Comparison of ENCODE assay signal across 1 cellular context in the genomic region with DNA sequence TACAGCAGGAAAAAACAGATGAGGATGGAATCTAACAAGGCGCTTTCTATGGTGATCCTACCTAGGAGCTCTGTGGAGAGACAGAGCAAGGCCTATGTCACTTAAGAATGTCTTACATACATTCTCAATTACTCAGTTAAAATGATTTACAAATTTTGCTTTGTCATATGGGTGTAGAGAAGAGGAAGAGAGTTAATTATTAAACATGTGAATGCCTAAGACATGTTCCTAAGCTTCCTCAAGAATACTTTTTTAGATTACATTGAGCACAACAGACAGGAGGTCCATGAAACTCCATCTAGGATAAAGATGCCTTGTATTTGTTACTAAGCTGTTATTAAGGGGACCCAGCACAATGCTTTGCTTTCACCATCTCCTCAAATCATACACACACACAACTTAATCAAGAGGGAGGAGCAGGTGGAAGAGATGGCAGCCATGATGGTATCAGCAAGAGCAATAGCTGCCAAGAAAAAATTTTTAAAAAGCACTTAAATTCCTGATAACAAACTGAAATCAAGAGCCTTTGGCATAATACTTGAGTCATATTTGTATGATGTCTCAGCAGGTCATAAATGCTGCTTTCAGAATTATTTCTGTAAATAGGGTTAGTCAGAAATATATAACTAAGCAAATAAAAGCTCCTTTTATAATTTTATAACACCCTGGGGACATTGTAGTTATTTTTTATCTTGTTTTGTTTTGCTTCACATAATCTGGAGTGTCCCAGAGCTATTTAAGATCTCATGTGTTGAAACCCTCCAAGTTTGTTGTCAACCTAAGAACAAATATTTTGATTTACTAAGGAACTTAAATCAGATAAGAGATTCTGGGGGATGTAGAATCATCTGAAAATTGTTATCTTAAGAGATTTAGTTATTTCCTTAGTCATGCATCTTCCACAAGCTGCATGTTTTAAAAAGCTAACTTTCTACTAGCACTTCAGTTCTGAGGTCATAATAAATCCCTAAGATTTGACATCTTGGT.
TF ChIP-seq lines count a peak whose summit lies in the region.

No MANE protein-coding gene starts in this region.

TF ChIP-seq in HEK293, 187 proteins besides CTCF, POLR2A, EP300 and RAD21 (continued from another document and continues in another):
- TF ChIP-seq, protein P1, sequence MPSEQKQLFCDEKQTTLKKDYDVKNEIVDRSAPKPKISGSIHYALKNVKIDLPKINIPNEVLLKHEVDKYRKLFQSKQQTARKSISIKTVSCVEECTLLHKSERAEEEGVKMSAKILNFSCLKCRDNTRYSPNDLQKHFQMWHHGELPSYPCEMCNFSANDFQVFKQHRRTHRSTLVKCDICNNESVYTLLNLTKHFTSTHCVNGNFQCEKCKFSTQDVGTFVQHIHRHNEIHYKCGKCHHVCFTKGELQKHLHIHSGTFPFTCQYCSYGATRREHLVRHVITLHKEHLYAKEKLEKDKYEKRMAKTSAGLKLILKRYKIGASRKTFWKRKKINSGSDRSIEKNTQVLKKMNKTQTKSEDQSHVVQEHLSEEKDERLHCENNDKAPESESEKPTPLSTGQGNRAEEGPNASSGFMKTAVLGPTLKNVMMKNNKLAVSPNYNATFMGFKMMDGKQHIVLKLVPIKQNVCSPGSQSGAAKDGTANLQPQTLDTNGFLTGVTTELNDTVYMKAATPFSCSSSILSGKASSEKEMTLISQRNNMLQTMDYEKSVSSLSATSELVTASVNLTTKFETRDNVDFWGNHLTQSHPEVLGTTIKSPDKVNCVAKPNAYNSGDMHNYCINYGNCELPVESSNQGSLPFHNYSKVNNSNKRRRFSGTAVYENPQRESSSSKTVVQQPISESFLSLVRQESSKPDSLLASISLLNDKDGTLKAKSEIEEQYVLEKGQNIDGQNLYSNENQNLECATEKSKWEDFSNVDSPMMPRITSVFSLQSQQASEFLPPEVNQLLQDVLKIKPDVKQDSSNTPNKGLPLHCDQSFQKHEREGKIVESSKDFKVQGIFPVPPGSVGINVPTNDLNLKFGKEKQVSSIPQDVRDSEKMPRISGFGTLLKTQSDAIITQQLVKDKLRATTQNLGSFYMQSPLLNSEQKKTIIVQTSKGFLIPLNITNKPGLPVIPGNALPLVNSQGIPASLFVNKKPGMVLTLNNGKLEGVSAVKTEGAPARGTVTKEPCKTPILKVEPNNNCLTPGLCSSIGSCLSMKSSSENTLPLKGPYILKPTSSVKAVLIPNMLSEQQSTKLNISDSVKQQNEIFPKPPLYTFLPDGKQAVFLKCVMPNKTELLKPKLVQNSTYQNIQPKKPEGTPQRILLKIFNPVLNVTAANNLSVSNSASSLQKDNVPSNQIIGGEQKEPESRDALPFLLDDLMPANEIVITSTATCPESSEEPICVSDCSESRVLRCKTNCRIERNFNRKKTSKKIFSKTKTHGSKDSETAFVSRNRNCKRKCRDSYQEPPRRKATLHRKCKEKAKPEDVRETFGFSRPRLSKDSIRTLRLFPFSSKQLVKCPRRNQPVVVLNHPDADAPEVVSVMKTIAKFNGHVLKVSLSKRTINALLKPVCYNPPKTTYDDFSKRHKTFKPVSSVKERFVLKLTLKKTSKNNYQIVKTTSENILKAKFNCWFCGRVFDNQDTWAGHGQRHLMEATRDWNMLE (tag by site-specific recombination; conservative IDR thresholded peaks at IDR 0.05; ENCODE audit: low read depth), result no peak
- TF ChIP-seq, protein P2, sequence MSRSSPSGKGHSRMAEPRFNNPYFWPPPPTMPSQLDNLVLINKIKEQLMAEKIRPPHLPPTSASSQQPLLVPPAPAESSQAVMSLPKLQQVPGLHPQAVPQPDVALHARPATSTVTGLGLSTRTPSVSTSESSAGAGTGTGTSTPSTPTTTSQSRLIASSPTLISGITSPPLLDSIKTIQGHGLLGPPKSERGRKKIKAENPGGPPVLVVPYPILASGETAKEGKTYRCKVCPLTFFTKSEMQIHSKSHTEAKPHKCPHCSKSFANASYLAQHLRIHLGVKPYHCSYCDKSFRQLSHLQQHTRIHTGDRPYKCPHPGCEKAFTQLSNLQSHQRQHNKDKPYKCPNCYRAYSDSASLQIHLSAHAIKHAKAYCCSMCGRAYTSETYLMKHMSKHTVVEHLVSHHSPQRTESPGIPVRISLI (tag by site-specific recombination; IDR thresholded peaks at IDR 0.05), result no peak
- TF ChIP-seq, protein P3, sequence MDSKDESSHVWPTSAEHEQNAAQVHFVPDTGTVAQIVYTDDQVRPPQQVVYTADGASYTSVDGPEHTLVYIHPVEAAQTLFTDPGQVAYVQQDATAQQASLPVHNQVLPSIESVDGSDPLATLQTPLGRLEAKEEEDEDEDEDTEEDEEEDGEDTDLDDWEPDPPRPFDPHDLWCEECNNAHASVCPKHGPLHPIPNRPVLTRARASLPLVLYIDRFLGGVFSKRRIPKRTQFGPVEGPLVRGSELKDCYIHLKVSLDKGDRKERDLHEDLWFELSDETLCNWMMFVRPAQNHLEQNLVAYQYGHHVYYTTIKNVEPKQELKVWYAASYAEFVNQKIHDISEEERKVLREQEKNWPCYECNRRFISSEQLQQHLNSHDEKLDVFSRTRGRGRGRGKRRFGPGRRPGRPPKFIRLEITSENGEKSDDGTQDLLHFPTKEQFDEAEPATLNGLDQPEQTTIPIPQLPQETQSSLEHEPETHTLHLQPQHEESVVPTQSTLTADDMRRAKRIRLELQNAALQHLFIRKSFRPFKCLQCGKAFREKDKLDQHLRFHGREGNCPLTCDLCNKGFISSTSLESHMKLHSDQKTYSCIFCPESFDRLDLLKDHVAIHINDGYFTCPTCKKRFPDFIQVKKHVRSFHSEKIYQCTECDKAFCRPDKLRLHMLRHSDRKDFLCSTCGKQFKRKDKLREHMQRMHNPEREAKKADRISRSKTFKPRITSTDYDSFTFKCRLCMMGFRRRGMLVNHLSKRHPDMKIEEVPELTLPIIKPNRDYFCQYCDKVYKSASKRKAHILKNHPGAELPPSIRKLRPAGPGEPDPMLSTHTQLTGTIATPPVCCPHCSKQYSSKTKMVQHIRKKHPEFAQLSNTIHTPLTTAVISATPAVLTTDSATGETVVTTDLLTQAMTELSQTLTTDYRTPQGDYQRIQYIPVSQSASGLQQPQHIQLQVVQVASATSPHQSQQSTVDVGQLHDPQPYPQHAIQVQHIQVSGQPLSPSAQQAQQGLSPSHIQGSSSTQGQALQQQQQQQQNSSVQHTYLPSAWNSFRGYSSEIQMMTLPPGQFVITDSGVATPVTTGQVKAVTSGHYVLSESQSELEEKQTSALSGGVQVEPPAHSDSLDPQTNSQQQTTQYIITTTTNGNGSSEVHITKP (tag by site-specific recombination; IDR thresholded peaks at IDR 0.05), result no peak
- TF ChIP-seq, protein P4, sequence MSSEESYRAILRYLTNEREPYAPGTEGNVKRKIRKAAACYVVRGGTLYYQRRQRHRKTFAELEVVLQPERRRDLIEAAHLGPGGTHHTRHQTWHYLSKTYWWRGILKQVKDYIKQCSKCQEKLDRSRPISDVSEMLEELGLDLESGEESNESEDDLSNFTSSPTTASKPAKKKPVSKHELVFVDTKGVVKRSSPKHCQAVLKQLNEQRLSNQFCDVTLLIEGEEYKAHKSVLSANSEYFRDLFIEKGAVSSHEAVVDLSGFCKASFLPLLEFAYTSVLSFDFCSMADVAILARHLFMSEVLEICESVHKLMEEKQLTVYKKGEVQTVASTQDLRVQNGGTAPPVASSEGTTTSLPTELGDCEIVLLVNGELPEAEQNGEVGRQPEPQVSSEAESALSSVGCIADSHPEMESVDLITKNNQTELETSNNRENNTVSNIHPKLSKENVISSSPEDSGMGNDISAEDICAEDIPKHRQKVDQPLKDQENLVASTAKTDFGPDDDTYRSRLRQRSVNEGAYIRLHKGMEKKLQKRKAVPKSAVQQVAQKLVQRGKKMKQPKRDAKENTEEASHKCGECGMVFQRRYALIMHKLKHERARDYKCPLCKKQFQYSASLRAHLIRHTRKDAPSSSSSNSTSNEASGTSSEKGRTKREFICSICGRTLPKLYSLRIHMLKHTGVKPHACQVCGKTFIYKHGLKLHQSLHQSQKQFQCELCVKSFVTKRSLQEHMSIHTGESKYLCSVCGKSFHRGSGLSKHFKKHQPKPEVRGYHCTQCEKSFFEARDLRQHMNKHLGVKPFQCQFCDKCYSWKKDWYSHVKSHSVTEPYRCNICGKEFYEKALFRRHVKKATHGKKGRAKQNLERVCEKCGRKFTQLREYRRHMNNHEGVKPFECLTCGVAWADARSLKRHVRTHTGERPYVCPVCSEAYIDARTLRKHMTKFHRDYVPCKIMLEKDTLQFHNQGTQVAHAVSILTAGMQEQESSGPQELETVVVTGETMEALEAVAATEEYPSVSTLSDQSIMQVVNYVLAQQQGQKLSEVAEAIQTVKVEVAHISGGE (tag by site-specific recombination; conservative IDR thresholded peaks at IDR 0.05; ENCODE audit: low read depth), result no peak
- no peak for TF ChIP-seq BCL11B (tag by site-specific recombination; IDR thresholded peaks at IDR 0.05; ENCODE audit: low read depth)
- no peak for TF ChIP-seq ZNF266 (tag by site-specific recombination; IDR thresholded peaks at IDR 0.05; ENCODE audit: low read depth)
- no peak for TF ChIP-seq ZNF214 (tag by site-specific recombination; IDR thresholded peaks at IDR 0.05; ENCODE audit: borderline replicate concordance)
- TF ChIP-seq SETDB1 (IDR thresholded peaks at IDR 0.05; ENCODE audit: insufficient read length, low read length), result no peak
- TF ChIP-seq ZNF768 (tag by site-specific recombination; IDR thresholded peaks at IDR 0.05), result no peak
- TF ChIP-seq ZNF175 (tag by site-specific recombination; IDR thresholded peaks at IDR 0.05), result no peak
- no peak for TF ChIP-seq ZNF133 (tag by site-specific recombination; IDR thresholded peaks at IDR 0.05)
- TF ChIP-seq, protein P5, sequence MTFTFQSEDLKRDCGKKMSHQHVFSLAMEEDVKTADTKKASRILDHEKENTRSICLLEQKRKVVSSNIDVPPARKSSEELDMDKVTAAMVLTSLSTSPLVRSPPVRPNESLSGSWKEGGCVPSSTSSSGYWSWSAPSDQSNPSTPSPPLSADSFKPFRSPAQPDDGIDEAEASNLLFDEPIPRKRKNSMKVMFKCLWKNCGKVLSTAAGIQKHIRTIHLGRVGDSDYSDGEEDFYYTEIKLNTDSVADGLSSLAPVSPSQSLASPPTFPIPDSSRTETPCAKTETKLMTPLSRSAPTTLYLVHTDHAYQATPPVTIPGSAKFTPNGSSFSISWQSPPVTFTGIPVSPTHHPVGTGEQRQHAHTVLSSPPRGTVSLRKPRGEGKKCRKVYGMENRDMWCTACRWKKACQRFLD (tag by site-specific recombination; IDR thresholded peaks at IDR 0.05), result no peak
- TF ChIP-seq ZFHX2 (tag by site-specific recombination; conservative IDR thresholded peaks at IDR 0.05), result no peak
- TF ChIP-seq SP7 (tag by site-specific recombination; IDR thresholded peaks at IDR 0.05), result no peak
- TF ChIP-seq, protein P6, sequence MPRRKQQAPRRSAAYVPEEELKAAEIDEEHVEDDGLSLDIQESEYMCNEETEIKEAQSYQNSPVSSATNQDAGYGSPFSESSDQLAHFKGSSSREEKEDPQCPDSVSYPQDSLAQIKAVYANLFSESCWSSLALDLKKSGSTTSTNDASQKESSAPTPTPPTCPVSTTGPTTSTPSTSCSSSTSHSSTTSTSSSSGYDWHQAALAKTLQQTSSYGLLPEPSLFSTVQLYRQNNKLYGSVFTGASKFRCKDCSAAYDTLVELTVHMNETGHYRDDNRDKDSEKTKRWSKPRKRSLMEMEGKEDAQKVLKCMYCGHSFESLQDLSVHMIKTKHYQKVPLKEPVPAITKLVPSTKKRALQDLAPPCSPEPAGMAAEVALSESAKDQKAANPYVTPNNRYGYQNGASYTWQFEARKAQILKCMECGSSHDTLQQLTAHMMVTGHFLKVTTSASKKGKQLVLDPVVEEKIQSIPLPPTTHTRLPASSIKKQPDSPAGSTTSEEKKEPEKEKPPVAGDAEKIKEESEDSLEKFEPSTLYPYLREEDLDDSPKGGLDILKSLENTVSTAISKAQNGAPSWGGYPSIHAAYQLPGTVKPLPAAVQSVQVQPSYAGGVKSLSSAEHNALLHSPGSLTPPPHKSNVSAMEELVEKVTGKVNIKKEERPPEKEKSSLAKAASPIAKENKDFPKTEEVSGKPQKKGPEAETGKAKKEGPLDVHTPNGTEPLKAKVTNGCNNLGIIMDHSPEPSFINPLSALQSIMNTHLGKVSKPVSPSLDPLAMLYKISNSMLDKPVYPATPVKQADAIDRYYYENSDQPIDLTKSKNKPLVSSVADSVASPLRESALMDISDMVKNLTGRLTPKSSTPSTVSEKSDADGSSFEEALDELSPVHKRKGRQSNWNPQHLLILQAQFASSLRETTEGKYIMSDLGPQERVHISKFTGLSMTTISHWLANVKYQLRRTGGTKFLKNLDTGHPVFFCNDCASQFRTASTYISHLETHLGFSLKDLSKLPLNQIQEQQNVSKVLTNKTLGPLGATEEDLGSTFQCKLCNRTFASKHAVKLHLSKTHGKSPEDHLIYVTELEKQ (tag by site-specific recombination; IDR thresholded peaks at IDR 0.05; ENCODE audit: borderline replicate concordance), result no peak
- no peak for TF ChIP-seq ZNF174 (tag by site-specific recombination; IDR thresholded peaks at IDR 0.05)
- no peak for TF ChIP-seq SP2 (tag by site-specific recombination; IDR thresholded peaks at IDR 0.05)
- TF ChIP-seq ZNF529 (tag by site-specific recombination; IDR thresholded peaks at IDR 0.05; ENCODE audit: insufficient replicate concordance), result no peak
- TF ChIP-seq ZIC2 (tag by site-specific recombination; IDR thresholded peaks at IDR 0.05), result no peak
- TF ChIP-seq ZBTB7A (tag by site-specific recombination; IDR thresholded peaks at IDR 0.05; ENCODE audit: low read depth), result no peak
- TF ChIP-seq ZNF600 (tag by site-specific recombination; IDR thresholded peaks at IDR 0.05), result no peak
- no peak for TF ChIP-seq TRIM28 (IDR thresholded peaks at IDR 0.05; ENCODE audit: borderline replicate concordance, low read length)
- TF ChIP-seq ZNF16 (tag by site-specific recombination; IDR thresholded peaks at IDR 0.05; ENCODE audit: low read depth), result no peak
- TF ChIP-seq ZNF624 (tag by site-specific recombination; IDR thresholded peaks at IDR 0.05), result no peak
